In genomic region chr3:79211588-79212359, GRCh38 we compare ENCODE assay signal across 22 cellular contexts.
"Had no signal": no experiment of that assay in that cellular context is flagged by ENCODE, and none has a peak within 500 bp of the region (broad histone marks: within the 10 kb centered on the region; RNA-seq: fewer than 3 reads in every experiment).

No MANE protein-coding gene starts in this region.

- H3K27ac Mint-ChIP-seq: activated CD4-positive, alpha-beta T cell treated with anti-CD3 and anti-CD28 coated beads, Interleukin-2, amount 10 ng/mL, durations not matched to agents 24 days and 14 days; activated CD8-positive, alpha-beta T cell treated with anti-CD3 and anti-CD28 coated beads, Interleukin-2, amount 10 ng/mL, durations not matched to agents 7 days and 5 days; activated naive CD8-positive, alpha-beta T cell treated with anti-CD3 and anti-CD28 coated beads, Interleukin-2, amount 10 ng/mL, durations not matched to agents 7 days and 5 days; activated T-cell treated with anti-CD3 and anti-CD28 coated beads, Interleukin-2, amount 50 U/mL, for 24 hours; activated T-helper 2 cell treated with anti-CD3 and anti-CD28 coated beads, Interferon-gamma antibody, Interleukin-2, Interleukin-4, amounts not matched to agents 10 μg/mL and 5 μg/mL and 100 μg/mL, durations not matched to agents 14 hours and 24 hours and 36 hours; naive thymus-derived CD8-positive, alpha-beta T cell; T-cell had no signal

- H3K4me1 Mint-ChIP-seq: activated CD4-positive, alpha-beta T cell treated with anti-CD3 and anti-CD28 coated beads, Interleukin-2, amount 10 ng/mL, durations not matched to agents 24 days and 14 days; activated naive CD8-positive, alpha-beta T cell treated with anti-CD3 and anti-CD28 coated beads, Interleukin-2, amount 10 ng/mL, durations not matched to agents 7 days and 5 days; naive thymus-derived CD8-positive, alpha-beta T cell; T-cell had no signal

- H3K9me3 ChIP-seq: thyroid gland had no signal

- H3K36me3 Mint-ChIP-seq: activated naive CD8-positive, alpha-beta T cell treated with anti-CD3 and anti-CD28 coated beads, Interleukin-2, amount 10 ng/mL, durations not matched to agents 7 days and 5 days; naive thymus-derived CD8-positive, alpha-beta T cell; T-cell had no signal

- H3K27ac ChIP-seq: dorsolateral prefrontal cortex, epithelial cell of prostate, foreskin keratinocyte, thyroid gland had no signal

- ATAC-seq: activated CD8-positive, alpha-beta T cell treated with anti-CD3 and anti-CD28 coated beads, Interleukin-2, amount 10 ng/mL, durations not matched to agents 7 days and 5 days; foreskin keratinocyte; left ventricle myocardium superior; naive thymus-derived CD8-positive, alpha-beta T cell; T-cell had no signal

- DNase-seq: activated CD4-positive, alpha-beta T cell treated with anti-CD3 and anti-CD28 coated beads, Interleukin-2, amount 10 ng/mL, durations not matched to agents 24 days and 14 days; activated CD8-positive, alpha-beta T cell treated with anti-CD3 and anti-CD28 coated beads, Interleukin-2, amount 10 ng/mL, durations not matched to agents 7 days and 5 days; activated naive CD4-positive, alpha-beta T cell treated with Interleukin-2 at 50 U/mL for 16 hours; activated naive CD8-positive, alpha-beta T cell treated with anti-CD3 and anti-CD28 coated beads, Interleukin-2, amount 10 ng/mL, durations not matched to agents 7 days and 5 days; activated T-cell treated with anti-CD3 and anti-CD28 coated beads, Interleukin-2, amount 50 U/mL, for 24 hours; amygdala; dorsolateral prefrontal cortex; foreskin keratinocyte; hypothalamus; left ventricle myocardium superior; mesenchymal stem cell; naive thymus-derived CD8-positive, alpha-beta T cell; nucleus accumbens; stimulated activated CD4-positive, alpha-beta T cell treated with anti-CD3 and anti-CD28 coated beads, Interleukin-12 subunit alpha, Interleukin-12 subunit beta, amount 100 ng/mL, for 4 hours; stimulated activated CD4-positive, alpha-beta T cell treated with anti-CD3 and anti-CD28 coated beads, Interleukin-1b, Interleukin-23, amount 100 ng/mL, for 48 hours; stimulated activated CD8-positive, alpha-beta memory T cell treated with anti-CD3 and anti-CD28 coated beads, Interleukin-4, amount 100 ng/mL, for 48 hours; stimulated activated naive CD4-positive, alpha-beta T cell; T-cell; T-helper 9 cell; thyroid gland had no signal

- H3K4me3 ChIP-seq: dorsolateral prefrontal cortex, thyroid gland had no signal

- H3K27me3 Mint-ChIP-seq: activated CD4-positive, alpha-beta T cell treated with anti-CD3 and anti-CD28 coated beads, Interleukin-2, amount 10 ng/mL, durations not matched to agents 24 days and 14 days; activated naive CD8-positive, alpha-beta T cell treated with anti-CD3 and anti-CD28 coated beads, Interleukin-2, amount 10 ng/mL, durations not matched to agents 7 days and 5 days; activated T-cell treated with anti-CD3 and anti-CD28 coated beads, Interleukin-2, amount 50 U/mL, for 24 hours; naive thymus-derived CD8-positive, alpha-beta T cell; T-cell had no signal

- H3K4me1 ChIP-seq: foreskin keratinocyte, thyroid gland had no signal

- H3K27me3 ChIP-seq: foreskin keratinocyte, thyroid gland had no signal

- H3K36me3 ChIP-seq: thyroid gland had no signal

- H3K4me3 Mint-ChIP-seq: activated CD4-positive, alpha-beta T cell treated with anti-CD3 and anti-CD28 coated beads, Interleukin-2, amount 10 ng/mL, durations not matched to agents 24 days and 14 days; activated CD8-positive, alpha-beta T cell treated with anti-CD3 and anti-CD28 coated beads, Interleukin-2, amount 10 ng/mL, durations not matched to agents 7 days and 5 days; activated naive CD8-positive, alpha-beta T cell treated with anti-CD3 and anti-CD28 coated beads, Interleukin-2, amount 10 ng/mL, durations not matched to agents 7 days and 5 days; activated T-cell treated with anti-CD3 and anti-CD28 coated beads, Interleukin-2, amount 50 U/mL, for 24 hours; naive thymus-derived CD8-positive, alpha-beta T cell; T-cell had no signal
